ENCODE assay signal across 8 cellular contexts in genomic region chr20:53706511-53707031, GRCh38.
DNase-seq lines count a peak whose midpoint lies in the region; ATAC-seq and TF ChIP-seq lines count a peak whose summit lies in the region.

No MANE protein-coding gene starts in this region.

- H3K27me3 Mint-ChIP-seq in activated naive CD8-positive, alpha-beta T cell treated with anti-CD3 and anti-CD28 coated beads for 36 hours, result no peaks in the 10 kb centered on the region
- no peaks in the 10 kb centered on the region for H3K27me3 Mint-ChIP-seq in neural crest cell (ENCODE audit: low read depth)

- H3K36me3 ChIP-seq in psoas muscle (ENCODE audit: insufficient read depth in 1 of 2, low read depth in 1 of 2), result no peaks in the 10 kb centered on the region

- peaks cover 56% of the 10 kb centered on the region for H3K4me1 Mint-ChIP-seq in activated naive CD8-positive, alpha-beta T cell treated with anti-CD3 and anti-CD28 coated beads for 36 hours
- peaks cover 28% of the 10 kb centered on the region for H3K4me1 Mint-ChIP-seq in neural crest cell

- H3K27ac Mint-ChIP-seq in activated naive CD8-positive, alpha-beta T cell treated with anti-CD3 and anti-CD28 coated beads for 36 hours, result peak overlapping the region; percentile 97
- H3K27ac Mint-ChIP-seq in neural crest cell (ENCODE audit: unreplicated experiment), result peak overlapping the region; percentile 54

- peak; percentile 46 for DNase-seq in activated naive CD8-positive, alpha-beta T cell treated with anti-CD3 and anti-CD28 coated beads for 36 hours
- DNase-seq in neural crest cell (ENCODE audit: low read depth, low spot score), result no peak
- no peak for DNase-seq in NCI-H345 (lab: John Stamatoyannopoulos, UW)
- DNase-seq in COLO829 (ENCODE audit: low spot score), result no peak
- DNase-seq in psoas muscle, result no peak
- no peak for DNase-seq in anterior cingulate cortex (lab: John Stamatoyannopoulos, UW)

- no peak for TF ChIP-seq CTCF in neural crest cell (conservative IDR thresholded peaks at IDR 0.05)
- TF ChIP-seq CTCF in psoas muscle (IDR thresholded peaks at IDR 0.05), result no peak

- H3K27me3 ChIP-seq in psoas muscle (ENCODE audit: insufficient read depth in 3 of 3, low read length in 2 of 3), result no peaks in the 10 kb centered on the region

- no peak overlapping the region for H3K27ac ChIP-seq in psoas muscle

- H3K9me3 Mint-ChIP-seq in activated naive CD8-positive, alpha-beta T cell treated with anti-CD3 and anti-CD28 coated beads for 36 hours, result peaks cover 1% of the 10 kb centered on the region
- H3K9me3 Mint-ChIP-seq in neural crest cell, result no peaks in the 10 kb centered on the region

- peaks cover 1% of the 10 kb centered on the region for H3K36me3 Mint-ChIP-seq in activated naive CD8-positive, alpha-beta T cell treated with anti-CD3 and anti-CD28 coated beads for 36 hours
- H3K36me3 Mint-ChIP-seq in neural crest cell (ENCODE audit: low read depth), result no peaks in the 10 kb centered on the region

- H3K4me1 ChIP-seq in psoas muscle, result no peaks in the 10 kb centered on the region

- 19 to 27% (median 22%) methylated on average over 5 of the region's 5 CpGs for WGBS in psoas muscle, 3 donors

- H3K4me3 ChIP-seq in psoas muscle, result no peak overlapping the region

- intact Hi-C loops in psoas muscle (cut with DNase I), result no loop called here

- H3K4me3 Mint-ChIP-seq in activated naive CD8-positive, alpha-beta T cell treated with anti-CD3 and anti-CD28 coated beads for 36 hours, result peak overlapping the region; percentile 47
- H3K4me3 Mint-ChIP-seq in neural crest cell, result no peak overlapping the region

- no peaks in the 10 kb centered on the region for H3K9me3 ChIP-seq in psoas muscle

- TF ChIP-seq POLR2A in GM18505 (IDR thresholded peaks at IDR 0.05; ENCODE audit: borderline replicate concordance, extremely low read depth, insufficient read depth, insufficient read length), result no peak

- peak; percentile 45 for ATAC-seq in GM18505 (IDR thresholded peaks at IDR 0.05; ENCODE audit: unreplicated experiment)
- ATAC-seq in HG03378 (IDR thresholded peaks at IDR 0.05; ENCODE audit: unreplicated experiment), result peak; percentile 45
- ATAC-seq in psoas muscle, result no peak

Comparison
In these comparisons a context has a peak if more than half of its experiments do, and no peak if none do; other contexts are left out.
1. ATAC-seq: peak in GM18505 (single experiment) and HG03378 (single experiment); none in psoas muscle (0 of 4).